Comparison of ENCODE assay signal across 31 cellular contexts in genomic region chr17:77765292-77765691, GRCh38.
"Had no signal": no experiment of that assay in that cellular context is flagged by ENCODE, and none has a peak within 500 bp of the region (broad histone marks: within the 10 kb centered on the region; RNA-seq: fewer than 3 reads in every experiment).

No MANE protein-coding gene starts in this region.

- DNase-seq: activated B cell treated with CpG ODN at 0.5 μM for 24 hours; activated CD4-positive, alpha-beta memory T cell treated with anti-CD3 and anti-CD28 coated beads for 36 hours; activated CD4-positive, alpha-beta T cell treated with anti-CD3 and anti-CD28 coated beads for 4 hours; activated CD4-positive, alpha-beta T cell treated with anti-CD3 and anti-CD28 coated beads, Interleukin-2, amount 10 ng/mL, durations not matched to agents 24 days and 14 days; activated CD4-positive, alpha-beta T cell treated with anti-CD3 and anti-CD28 coated beads, Interleukin-2, amount 50 U/mL, for 1 hour; activated CD4-positive, alpha-beta T cell treated with anti-CD3 and anti-CD28 coated beads, Interleukin-2, amount 50 U/mL, for 4 hours; activated CD4-positive, CD25-positive, alpha-beta regulatory T cell treated with anti-CD3 and anti-CD28 coated beads, Interleukin-2, amount 50 U/mL, for 72 hours; activated CD8-positive, alpha-beta memory T cell treated with anti-CD3 and anti-CD28 coated beads, Interleukin-2, amount 50 U/mL, for 4 hours; activated CD8-positive, alpha-beta T cell treated with anti-CD3 and anti-CD28 coated beads for 36 hours; activated effector memory CD4-positive, alpha-beta T cell treated with anti-CD3 and anti-CD28 coated beads, Interleukin-2, amount 50 U/mL, for 16 hours; activated gamma-delta T cell treated with Interleukin-2 at 50 U/mL for 16 hours; activated naive CD4-positive, alpha-beta T cell; activated naive CD4-positive, alpha-beta T cell treated with anti-CD3 and anti-CD28 coated beads for 36 hours; activated naive CD4-positive, alpha-beta T cell treated with anti-CD3 and anti-CD28 coated beads, Interleukin-2, amount 50 U/mL, for 16 hours; activated naive CD8-positive, alpha-beta T cell treated with anti-CD3 and anti-CD28 coated beads for 36 hours; activated T-cell treated with anti-CD3 and anti-CD28 coated beads for 4 hours; activated T-cell treated with anti-CD3 and anti-CD28 coated beads, Interleukin-2, amount 50 U/mL, for 1 hour; activated T-cell treated with anti-CD3 and anti-CD28 coated beads, Interleukin-2, amount 50 U/mL, for 72 hours; adrenal gland; amniotic stem cell; anterior cingulate cortex; caudate nucleus; SW 1271; T-helper 1 cell; T-helper 2 cell; T-helper 9 cell had no signal

- H3K4me3 ChIP-seq: adrenal gland, ascending aorta, cardiac muscle cell had no signal

- FAIRE-seq: bronchial epithelial cell, TTC549 had no signal

- H3K27me3 ChIP-seq: adrenal gland, ascending aorta, cardiac muscle cell had no signal

- H3K36me3 ChIP-seq: adrenal gland, ascending aorta, cardiac muscle cell had no signal

- H3K4me1 ChIP-seq: adrenal gland, ascending aorta had no signal

- H3K27ac ChIP-seq: adrenal gland, ascending aorta, cardiac muscle cell, VCaP had no signal

- H3K9me3 ChIP-seq: adrenal gland, ascending aorta had no signal
